12 cellular contexts compared by ENCODE assay signal in the genomic region with DNA sequence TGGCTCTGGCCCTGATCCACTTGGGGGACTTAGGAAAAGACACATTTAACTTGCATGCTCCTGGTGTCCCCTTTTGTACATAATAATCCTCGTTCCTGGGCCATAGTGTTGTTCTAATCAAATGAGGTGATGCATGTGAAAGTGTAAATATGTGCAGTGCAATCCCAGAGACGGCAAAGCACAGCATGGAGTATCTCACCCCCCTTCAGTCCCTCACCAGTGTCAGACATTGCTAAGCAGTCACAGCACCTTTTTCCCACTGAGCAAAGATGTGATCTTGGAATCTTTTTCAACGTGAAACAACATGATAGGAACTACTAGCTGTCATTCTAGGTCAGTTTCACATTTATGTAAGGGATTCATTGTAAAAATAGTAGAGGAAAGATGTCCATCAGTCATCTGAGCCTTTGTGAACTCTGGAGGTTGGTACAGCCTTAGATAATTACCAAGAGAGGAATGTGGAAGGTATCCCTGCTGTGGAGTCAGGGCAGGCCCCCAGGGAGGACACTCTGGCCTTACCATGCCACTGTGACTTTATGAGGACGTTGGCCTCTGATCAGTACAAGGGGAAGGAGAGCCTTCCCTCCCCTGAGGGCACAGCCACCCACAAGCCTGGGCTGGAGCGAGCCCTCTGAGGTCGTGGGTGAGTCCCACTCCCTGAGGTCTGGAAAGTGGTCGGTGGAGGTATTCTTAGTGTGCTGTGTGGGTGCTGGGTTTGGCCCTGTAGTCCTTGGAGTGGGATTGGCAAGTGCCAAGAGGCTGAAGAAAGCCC.
DNase-seq lines count a peak whose midpoint lies in the region; ATAC-seq and TF ChIP-seq lines count a peak whose summit lies in the region.
"Had no signal": no experiment of that assay in that cellular context is flagged by ENCODE, and none has a peak within 500 bp of the region (broad histone marks: within the 10 kb centered on the region; RNA-seq: fewer than 3 reads in every experiment).

No MANE protein-coding gene starts in this region.

- no peak for ATAC-seq in thoracic aorta (ENCODE audit: insufficient number of reproducible peaks, low FRiP score, low read depth)
- ATAC-seq: activated CD8-positive, alpha-beta memory T cell treated with anti-CD3 and anti-CD28 coated beads, Interleukin-2, amount 10 ng/mL, durations not matched to agents 7 days and 5 days; effector memory CD8-positive, alpha-beta T cell had no signal

- no peak for DNase-seq in ascending aorta (ENCODE audit: low spot score in 2 of 2)
- DNase-seq in myocyte (ENCODE audit: low read depth), result peak; percentile 84
- no peak for DNase-seq in thoracic aorta (ENCODE audit: low spot score)
- DNase-seq in SHP77 (lab: John Stamatoyannopoulos, UW), result no peak
- DNase-seq in iPS-NIHi7 (ENCODE audit: extremely low spot score), result no peak
- DNase-seq in superior temporal gyrus (ENCODE audit: extremely low spot score), result no peak
- DNase-seq: activated CD8-positive, alpha-beta memory T cell treated with anti-CD3 and anti-CD28 coated beads, Interleukin-2, amount 10 ng/mL, durations not matched to agents 7 days and 5 days; effector memory CD8-positive, alpha-beta T cell; GOT3; Peyer's patch; stimulated activated CD4-positive, alpha-beta T cell treated with anti-CD3 and anti-CD28 coated beads, Interleukin-4, amount 100 ng/mL, for 1 hour had no signal

- H3K27ac ChIP-seq in ascending aorta, result peak overlapping the region; percentile 61 to 67
- peak overlapping the region; percentile 58 to 74 for H3K27ac ChIP-seq in thoracic aorta

- no peaks in the 10 kb centered on the region for H3K9me3 Mint-ChIP-seq in IgD-negative memory B cell
- H3K9me3 Mint-ChIP-seq: effector memory CD8-positive, alpha-beta T cell had no signal

- H3K9me3 ChIP-seq in ascending aorta (no peaks in the 10 kb centered on the region), thoracic aorta (no peaks in the 10 kb centered on the region)
- H3K9me3 ChIP-seq: Peyer's patch had no signal

- peak overlapping the region; percentile 6 to 43 (median 16) for H3K27ac Mint-ChIP-seq in IgD-negative memory B cell

- H3K27me3 ChIP-seq in ascending aorta, result no peaks in the 10 kb centered on the region
- H3K27me3 ChIP-seq in thoracic aorta (replicated peaks; ENCODE audit: insufficient read depth), result no peaks in the 10 kb centered on the region
- H3K27me3 ChIP-seq: Peyer's patch had no signal

- no peak for TF ChIP-seq CTCF in ascending aorta (IDR thresholded peaks at IDR 0.05)
- no peak for TF ChIP-seq CTCF in thoracic aorta (IDR thresholded peaks at IDR 0.05)

- peaks cover 3 to 20% (median 12%) of the 10 kb centered on the region in 3 donors for H3K4me1 Mint-ChIP-seq in IgD-negative memory B cell
- H3K4me1 Mint-ChIP-seq: activated CD8-positive, alpha-beta memory T cell treated with anti-CD3 and anti-CD28 coated beads, Interleukin-2, amount 10 ng/mL, durations not matched to agents 7 days and 5 days had no signal

- no peak overlapping the region for H3K4me3 Mint-ChIP-seq in IgD-negative memory B cell
- H3K4me3 Mint-ChIP-seq: activated CD8-positive, alpha-beta memory T cell treated with anti-CD3 and anti-CD28 coated beads, Interleukin-2, amount 10 ng/mL, durations not matched to agents 7 days and 5 days; effector memory CD8-positive, alpha-beta T cell had no signal

- intact Hi-C loops in ascending aorta (cut with DNase I), result no loop called here

- H3K36me3 ChIP-seq in ascending aorta (peaks cover 12 to 34% of the 10 kb centered on the region in 2 donors), thoracic aorta (no peaks in the 10 kb centered on the region)

- H3K36me3 Mint-ChIP-seq in IgD-negative memory B cell, result peaks cover 4% of the 10 kb centered on the region

- H3K4me1 ChIP-seq in ascending aorta (peaks cover 12 to 48% of the 10 kb centered on the region in 2 donors), thoracic aorta (ENCODE audit: control insufficient read depth in 1 of 2, low read depth in 2 of 2) (peaks cover 35 to 75% of the 10 kb centered on the region in 2 donors)

- H3K4me3 ChIP-seq in ascending aorta, result no peak overlapping the region
- H3K4me3 ChIP-seq in thoracic aorta, result no peak overlapping the region
- H3K4me3 ChIP-seq: Peyer's patch had no signal

- H3K27me3 Mint-ChIP-seq in IgD-negative memory B cell, result no peaks in the 10 kb centered on the region
- H3K27me3 Mint-ChIP-seq: activated CD8-positive, alpha-beta memory T cell treated with anti-CD3 and anti-CD28 coated beads, Interleukin-2, amount 10 ng/mL, durations not matched to agents 7 days and 5 days; effector memory CD8-positive, alpha-beta T cell had no signal
